ENCODE assay signal across 29 cellular contexts in the genomic region with DNA sequence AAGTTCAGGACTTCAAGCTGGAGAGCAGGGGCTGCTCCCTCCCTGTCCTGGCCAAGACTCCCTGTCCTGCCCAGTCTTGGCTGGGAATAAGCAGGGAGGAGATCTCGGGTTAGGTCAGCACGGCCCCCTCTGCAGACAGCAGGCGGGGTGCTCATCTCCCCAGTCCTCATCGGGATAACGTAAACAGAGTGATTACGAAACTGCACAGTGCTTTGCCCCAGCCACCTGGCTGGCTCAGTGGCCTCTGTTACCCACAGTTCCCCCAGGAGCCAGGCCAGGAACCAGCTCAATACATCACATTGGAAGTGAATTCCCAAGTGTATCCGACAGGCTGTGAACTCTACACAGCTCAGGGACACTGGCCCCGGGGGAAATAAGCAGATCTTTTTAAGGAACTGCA. TPM values are rescaled to one million over a fixed set of nuclear protein-coding genes. Genes with fewer than 3 reads are reported as not detected.
DNase-seq lines count a peak whose midpoint lies in the region; ATAC-seq, FAIRE-seq and TF ChIP-seq lines count a peak whose summit lies in the region.
"Had no signal": no experiment of that assay in that cellular context is flagged by ENCODE, and none has a peak within 500 bp of the region (broad histone marks: within the 10 kb centered on the region; RNA-seq: fewer than 3 reads in every experiment).

No MANE protein-coding gene starts in this region.

- 21% methylated on average over 8 of the region's 8 CpGs for WGBS in liver
- WGBS in hepatocyte (ENCODE audit: low lambda C conversion rate, missing lambda C conversion rate), result 65% methylated on average over 8 of the region's 8 CpGs

- H3K27me3 ChIP-seq in liver (ENCODE audit: control insufficient read depth in 4 of 4, insufficient read depth in 4 of 4, low read length in 3 of 4), result no peaks in the 10 kb centered on the region
- no peaks in the 10 kb centered on the region for H3K27me3 ChIP-seq in tibial artery
- H3K27me3 ChIP-seq in hepatocyte, result no peaks in the 10 kb centered on the region
- H3K27me3 ChIP-seq: MG63, neutrophil had no signal

- CTCF ChIA-PET in HEK293 (lab: Yijun Ruan, JAX), result interaction anchor here (0.6 to 1.5 kb wide), 2 partner anchors 37 to 97 kb away, joined by 4 read pairs; no protein-coding TSS in a partner anchor

- H3K36me3 ChIP-seq in HEK293 (ENCODE audit: control insufficient read depth in 2 of 2, insufficient read depth in 1 of 2, low read length in 2 of 2) (no peaks in the 10 kb centered on the region), liver (ENCODE audit: control insufficient read depth in 4 of 4, insufficient read depth in 3 of 4, low read depth in 1 of 4, low read length in 3 of 4) (no peaks in the 10 kb centered on the region), tibial artery (no peaks in the 10 kb centered on the region), hepatocyte (replicated peaks; ENCODE audit: insufficient read depth, low read depth) (no peaks in the 10 kb centered on the region)
- H3K36me3 ChIP-seq: MG63, neutrophil had no signal

- intact Hi-C loops in tibial artery (cut with DNase I; ENCODE audit: low total_unique reads), result no loop called here

- H3K27ac ChIP-seq in HEK293 (ENCODE audit: extremely low read depth, low read depth, low read length) (no peak overlapping the region; the same call in 1 of the 2 replicates), angular gyrus (ENCODE audit: low read depth, low read length) (peak overlapping the region; percentile 67), liver (ENCODE audit: low read depth in 1 of 2, low read length in 2 of 2) (no peak overlapping the region), tibial artery (peak overlapping the region; percentile 32 to 36), hepatocyte (no peak overlapping the region)
- H3K27ac ChIP-seq: epithelial cell of prostate, foreskin keratinocyte, neutrophil, RWPE1 had no signal

- H3K9me3 ChIP-seq in HEK293 (ENCODE audit: control insufficient read depth, insufficient read depth, low read depth, low read length), result no peaks in the 10 kb centered on the region
- no peaks in the 10 kb centered on the region for H3K9me3 ChIP-seq in liver (ENCODE audit: control insufficient read depth in 4 of 4, low read length in 3 of 4)
- H3K9me3 ChIP-seq in tibial artery, result no peaks in the 10 kb centered on the region
- no peaks in the 10 kb centered on the region for H3K9me3 ChIP-seq in hepatocyte (ENCODE audit: low read depth)
- H3K9me3 ChIP-seq: MG63, neutrophil had no signal

- H3K4me1 ChIP-seq in HEK293 (ENCODE audit: control insufficient read depth, insufficient read depth, low read length), result 0 out of 2 replicates have a peak, but pooled peaks cover 2% of the 10 kb centered on the region
- H3K4me1 ChIP-seq in liver (ENCODE audit: control insufficient read depth in 4 of 4, insufficient read depth in 4 of 4, low read length in 3 of 4), result no peaks in the 10 kb centered on the region
- H3K4me1 ChIP-seq in tibial artery, result peaks cover 0 to 21% (median 18%) of the 10 kb centered on the region in 4 donors
- H3K4me1 ChIP-seq in hepatocyte (ENCODE audit: insufficient read depth), result peaks cover 3% of the 10 kb centered on the region
- H3K4me1 ChIP-seq: foreskin keratinocyte had no signal

- no peak for DNase-seq in tibial artery
- no peak for DNase-seq in hepatocyte (ENCODE audit: low spot score)
- no peak for DNase-seq in frontal cortex (ENCODE audit: low spot score in 2 of 2)
- DNase-seq: activated CD4-positive, CD25-positive, alpha-beta regulatory T cell treated with anti-CD3 and anti-CD28 coated beads, Interleukin-2, amount 50 U/mL, for 72 hours; activated naive CD4-positive, alpha-beta T cell treated with anti-CD3 and anti-CD28 coated beads for 36 hours; activated T-cell treated with anti-CD3 and anti-CD28 coated beads, Interleukin-2, amount 50 U/mL, for 4 hours; amniotic stem cell; CD4-positive, alpha-beta T cell; central memory CD4-positive, alpha-beta T cell; DMS 273 treated with DMSO at 0.1 percent for 48 hours; foreskin keratinocyte; islet precursor cell; mammary epithelial cell; MG63; NCI-H1436; NCI-H524 treated with DMSO at 0.1 percent for 48 hours; small intestine; stimulated activated CD4-positive, alpha-beta T cell treated with anti-CD3 and anti-CD28 coated beads, Interleukin-4, amount 100 ng/mL, for 1 hour; stimulated activated naive CD8-positive, alpha-beta T cell treated with anti-CD3 and anti-CD28 coated beads, Interleukin-15, amount 100 ng/mL, for 72 hours; trophoblast cell had no signal

- no peak overlapping the region for H3K9ac ChIP-seq in liver (ENCODE audit: low read depth in 1 of 2, low read length in 2 of 2)

- H3K4me2 ChIP-seq in hepatocyte, result no peak overlapping the region

- H3K9me2 ChIP-seq in hepatocyte (replicated peaks; ENCODE audit: insufficient read depth), result no peaks in the 10 kb centered on the region

- no peak for TF ChIP-seq CTCF in HEK293 (tag by site-specific recombination; IDR thresholded peaks at IDR 0.05)
- no peak for TF ChIP-seq CTCF in liver (IDR thresholded peaks at IDR 0.05; ENCODE audit: low read depth, low read length, missing input control)
- TF ChIP-seq CTCF in tibial artery (IDR thresholded peaks at IDR 0.05), result no peak
- no peak for TF ChIP-seq CTCF in hepatocyte (IDR thresholded peaks at IDR 0.05; ENCODE audit: poor library complexity)

- POLR2A ChIA-PET in HEK293 (lab: Yijun Ruan, JAX), result no interaction called here

- TF ChIP-seq RAD21 in liver (IDR thresholded peaks at IDR 0.05), result no peak

- ATAC-seq in GM21825 (IDR thresholded peaks at IDR 0.05; ENCODE audit: unreplicated experiment), result no peak
- ATAC-seq: activated T-cell treated with anti-CD3 and anti-CD28 coated beads, Interleukin-2, amount 50 U/mL, for 4 hours; foreskin keratinocyte; stimulated activated naive CD8-positive, alpha-beta T cell treated with anti-CD3 and anti-CD28 coated beads, Interleukin-15, amount 100 ng/mL, for 72 hours had no signal

- FAIRE-seq in frontal cortex (lab: Jason Lieb, UNC), result no peak
- FAIRE-seq: small intestine had no signal

- H3K79me2 ChIP-seq in hepatocyte, result no peaks in the 10 kb centered on the region

- H4K20me1 ChIP-seq in hepatocyte (ENCODE audit: insufficient read depth, poor library complexity, severe bottlenecking), result no peaks in the 10 kb centered on the region

- H2AFZ ChIP-seq in hepatocyte, result no peak overlapping the region

- H3K4me3 ChIP-seq in HEK293 (ENCODE audit: low read depth, low read length) (no peak overlapping the region), liver (ENCODE audit: low read depth in 1 of 3, low read length in 3 of 3) (no peak overlapping the region), tibial artery (no peak overlapping the region), hepatocyte (no peak overlapping the region)
- H3K4me3 ChIP-seq: MG63 had no signal

TF ChIP-seq in HEK293, 187 proteins besides CTCF, POLR2A, EP300 and RAD21:
- TF ChIP-seq ZIC2 (tag by site-specific recombination; IDR thresholded peaks at IDR 0.05), result peak; percentile 41; the same call in 1 of the 2 replicates
- TF ChIP-seq SETDB1 (IDR thresholded peaks at IDR 0.05; ENCODE audit: insufficient read length, low read length), result no peak

TF ChIP-seq in liver, 16 proteins besides CTCF, POLR2A, EP300 and RAD21 (continues in another document):
- no peak for TF ChIP-seq GABPA (IDR thresholded peaks at IDR 0.05 in 1 of 2, conservative IDR thresholded peaks at IDR 0.05 in 1 of 2)
- no peak for TF ChIP-seq FOXA1 (IDR thresholded peaks at IDR 0.05)
- no peak for TF ChIP-seq TAF1 (conservative IDR thresholded peaks at IDR 0.05)
- TF ChIP-seq, protein P1, sequence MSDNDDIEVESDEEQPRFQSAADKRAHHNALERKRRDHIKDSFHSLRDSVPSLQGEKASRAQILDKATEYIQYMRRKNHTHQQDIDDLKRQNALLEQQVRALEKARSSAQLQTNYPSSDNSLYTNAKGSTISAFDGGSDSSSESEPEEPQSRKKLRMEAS (IDR thresholded peaks at IDR 0.05), result no peak
- TF ChIP-seq JUND (IDR thresholded peaks at IDR 0.05), result no peak
- TF ChIP-seq HNF4A (conservative IDR thresholded peaks at IDR 0.05), result peak in 1 of 2 donors; percentile 5
- TF ChIP-seq HNF4G (IDR thresholded peaks at IDR 0.05), result no peak
- TF ChIP-seq, protein P2, sequence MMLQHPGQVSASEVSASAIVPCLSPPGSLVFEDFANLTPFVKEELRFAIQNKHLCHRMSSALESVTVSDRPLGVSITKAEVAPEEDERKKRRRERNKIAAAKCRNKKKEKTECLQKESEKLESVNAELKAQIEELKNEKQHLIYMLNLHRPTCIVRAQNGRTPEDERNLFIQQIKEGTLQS (IDR thresholded peaks at IDR 0.05), result no peak
- TF ChIP-seq, protein P3, sequence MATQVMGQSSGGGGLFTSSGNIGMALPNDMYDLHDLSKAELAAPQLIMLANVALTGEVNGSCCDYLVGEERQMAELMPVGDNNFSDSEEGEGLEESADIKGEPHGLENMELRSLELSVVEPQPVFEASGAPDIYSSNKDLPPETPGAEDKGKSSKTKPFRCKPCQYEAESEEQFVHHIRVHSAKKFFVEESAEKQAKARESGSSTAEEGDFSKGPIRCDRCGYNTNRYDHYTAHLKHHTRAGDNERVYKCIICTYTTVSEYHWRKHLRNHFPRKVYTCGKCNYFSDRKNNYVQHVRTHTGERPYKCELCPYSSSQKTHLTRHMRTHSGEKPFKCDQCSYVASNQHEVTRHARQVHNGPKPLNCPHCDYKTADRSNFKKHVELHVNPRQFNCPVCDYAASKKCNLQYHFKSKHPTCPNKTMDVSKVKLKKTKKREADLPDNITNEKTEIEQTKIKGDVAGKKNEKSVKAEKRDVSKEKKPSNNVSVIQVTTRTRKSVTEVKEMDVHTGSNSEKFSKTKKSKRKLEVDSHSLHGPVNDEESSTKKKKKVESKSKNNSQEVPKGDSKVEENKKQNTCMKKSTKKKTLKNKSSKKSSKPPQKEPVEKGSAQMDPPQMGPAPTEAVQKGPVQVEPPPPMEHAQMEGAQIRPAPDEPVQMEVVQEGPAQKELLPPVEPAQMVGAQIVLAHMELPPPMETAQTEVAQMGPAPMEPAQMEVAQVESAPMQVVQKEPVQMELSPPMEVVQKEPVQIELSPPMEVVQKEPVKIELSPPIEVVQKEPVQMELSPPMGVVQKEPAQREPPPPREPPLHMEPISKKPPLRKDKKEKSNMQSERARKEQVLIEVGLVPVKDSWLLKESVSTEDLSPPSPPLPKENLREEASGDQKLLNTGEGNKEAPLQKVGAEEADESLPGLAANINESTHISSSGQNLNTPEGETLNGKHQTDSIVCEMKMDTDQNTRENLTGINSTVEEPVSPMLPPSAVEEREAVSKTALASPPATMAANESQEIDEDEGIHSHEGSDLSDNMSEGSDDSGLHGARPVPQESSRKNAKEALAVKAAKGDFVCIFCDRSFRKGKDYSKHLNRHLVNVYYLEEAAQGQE (IDR thresholded peaks at IDR 0.05), result peak; percentile 18

RNA-seq across cellular contexts. Expression of a gene that starts 42.7 kb away (rescaled TPM):
- under 1 TPM in 1 of 2 donors, not detected in 1; 0.75 TPM for total RNA-seq in liver
- 1 to 10 TPM in 1 of 2 donors, under 1 TPM in 1; 0.28 to 1.1 TPM for polyA plus RNA-seq in liver
- total RNA-seq in hepatocyte, result 2.5 and 10.5 TPM in 2 replicates
- polyA plus RNA-seq in hepatocyte, result 0.31 and 1.6 TPM in 2 replicates
- total RNA-seq in frontal cortex, result 11.0 TPM
- total RNA-seq: mammary epithelial cell had no signal
- polyA plus RNA-seq: foreskin keratinocyte had no signal

RNA-seq across cellular contexts. Expression of a gene that starts 45.5 kb away (rescaled TPM):
- total RNA-seq in liver (under 1 TPM in 1 of 2 donors, not detected in 1; 0.25 TPM), hepatocyte (0.88 and 2.2 TPM in 2 replicates), frontal cortex (8.6 TPM)
- polyA plus RNA-seq in liver (under 1 TPM in 1 of 2 donors, not detected in 1; 0.16 TPM), hepatocyte (0.89 TPM in 1 of 2 replicates, not detected in the other)
- total RNA-seq: activated CD8-positive, alpha-beta memory T cell treated with anti-CD3 and anti-CD28 coated beads for 36 hours; activated naive CD4-positive, alpha-beta T cell treated with anti-CD3 and anti-CD28 coated beads for 36 hours; activated T-cell treated with anti-CD3 and anti-CD28 coated beads, Interleukin-2, amount 50 U/mL, for 4 hours; CD4-positive, alpha-beta T cell; foreskin keratinocyte; pulmonary artery endothelial cell had no signal
- polyA plus RNA-seq: foreskin keratinocyte, mammary epithelial cell had no signal

Comparison
In these comparisons a context has a peak if more than half of its experiments do, and no peak if none do; other contexts are left out.
1. H3K27ac ChIP-seq: peak in angular gyrus (single experiment) and tibial artery (2 of 2); none in HEK293 (single experiment), liver (0 of 2) and hepatocyte (single experiment).